8 cellular contexts compared by ENCODE assay signal in the genomic region with DNA sequence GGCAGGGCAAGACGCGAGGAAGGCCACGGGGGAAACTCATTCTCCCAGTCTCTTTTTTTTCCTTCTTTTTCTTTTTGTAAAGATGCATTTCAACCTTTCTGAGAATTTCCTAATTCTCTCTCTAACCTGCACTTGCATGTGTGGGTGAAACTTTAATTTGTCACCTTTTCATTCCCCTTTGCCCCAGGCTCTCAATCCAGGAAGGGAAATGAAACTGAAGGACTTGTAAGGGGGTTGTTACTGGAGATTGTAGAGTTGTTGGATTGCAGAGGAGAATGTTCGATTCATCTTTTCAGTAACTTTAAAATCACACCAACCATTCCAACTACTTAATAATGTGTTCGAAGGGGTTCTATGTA. TPM values are rescaled to one million over a fixed set of nuclear protein-coding genes. Genes with fewer than 3 reads are reported as not detected.
DNase-seq lines count a peak whose midpoint lies in the region; ATAC-seq and TF ChIP-seq lines count a peak whose summit lies in the region.
"Not testable (repeated sequence)": the region's sequence is repeated elsewhere in the genome, so short reads cannot be mapped to it uniquely, and the experiment has no call there.

No MANE protein-coding gene starts in this region.

- not testable (repeated sequence) for H3K36me3 ChIP-seq in HUES6 (ENCODE audit: control insufficient read depth, insufficient read depth, low read length); Panc1 (ENCODE audit: control insufficient read depth, insufficient read depth, low read length); neural progenitor cell; testis (ENCODE audit: low read depth, missing control alignments)

- not testable (repeated sequence) for TF ChIP-seq POLR2A in testis (IDR thresholded peaks at IDR 0.05)

- not testable (repeated sequence) for H3K27me3 ChIP-seq in HUES6 (ENCODE audit: control insufficient read depth, insufficient read depth, low read length); Panc1 (ENCODE audit: control insufficient read depth, insufficient read depth, low read length); neural progenitor cell; testis

- H3K9me3 Mint-ChIP-seq in CD14-positive monocyte; activated T-helper 2 cell treated with anti-CD3 and anti-CD28 coated beads, Interferon-gamma antibody, Interleukin-2, Interleukin-4, amounts not matched to agents 10 μg/mL and 5 μg/mL and 100 μg/mL, durations not matched to agents 14 hours and 24 hours and 36 hours; effector memory CD8-positive, alpha-beta T cell; immature natural killer cell; neural progenitor cell: not testable (repeated sequence)

- H3K9me3 ChIP-seq in HUES6 (ENCODE audit: control insufficient read depth, insufficient read depth, low read depth, low read length); Panc1 (ENCODE audit: control insufficient read depth, insufficient read depth, low read depth, low read length); neural progenitor cell (ENCODE audit: low read depth); testis: not testable (repeated sequence)

- not testable (repeated sequence) for H3K27me3 Mint-ChIP-seq in CD14-positive monocyte (ENCODE audit: low read depth in 3 of 3); activated T-helper 2 cell treated with anti-CD3 and anti-CD28 coated beads, Interferon-gamma antibody, Interleukin-2, Interleukin-4, amounts not matched to agents 10 μg/mL and 5 μg/mL and 100 μg/mL, durations not matched to agents 14 hours and 24 hours and 36 hours (ENCODE audit: low read depth); effector memory CD8-positive, alpha-beta T cell; neural progenitor cell (ENCODE audit: insufficient read depth, low read depth)
- H3K27me3 Mint-ChIP-seq in immature natural killer cell (ENCODE audit: low read depth in 3 of 3): peaks cover 1 to 12% (median 3%) of the 10 kb centered on the region in 3 donors

- H3K27ac ChIP-seq in HUES6 (ENCODE audit: low read depth, low read length) (peak overlapping the region; percentile 72; the same call in 1 of the 2 replicates), Panc1 (ENCODE audit: low read length) (peak overlapping the region; percentile 92), neural progenitor cell (peak overlapping the region; percentile 94), testis (peak overlapping the region; percentile 94 to 98)

- peaks cover 26% of the 10 kb centered on the region for H3K4me1 Mint-ChIP-seq in CD14-positive monocyte
- H3K4me1 Mint-ChIP-seq in activated T-helper 2 cell treated with anti-CD3 and anti-CD28 coated beads, Interferon-gamma antibody, Interleukin-2, Interleukin-4, amounts not matched to agents 10 μg/mL and 5 μg/mL and 100 μg/mL, durations not matched to agents 14 hours and 24 hours and 36 hours (ENCODE audit: low read depth): peaks cover 21% of the 10 kb centered on the region
- H3K4me1 Mint-ChIP-seq in effector memory CD8-positive, alpha-beta T cell (ENCODE audit: low read depth in 2 of 2): peaks cover 19 to 25% of the 10 kb centered on the region in 2 donors
- H3K4me1 Mint-ChIP-seq in immature natural killer cell: peaks cover 32 to 44% of the 10 kb centered on the region in 2 donors
- H3K4me1 Mint-ChIP-seq in neural progenitor cell: peaks cover 20% of the 10 kb centered on the region

- H3K79me2 ChIP-seq in neural progenitor cell (ENCODE audit: low read depth): peaks cover 81% of the 10 kb centered on the region

- H3K36me3 Mint-ChIP-seq in CD14-positive monocyte (peaks cover 19 to 31% of the 10 kb centered on the region in 2 donors), neural progenitor cell (peaks cover 19% of the 10 kb centered on the region)
- H3K36me3 Mint-ChIP-seq in activated T-helper 2 cell treated with anti-CD3 and anti-CD28 coated beads, Interferon-gamma antibody, Interleukin-2, Interleukin-4, amounts not matched to agents 10 μg/mL and 5 μg/mL and 100 μg/mL, durations not matched to agents 14 hours and 24 hours and 36 hours (ENCODE audit: low read depth): peaks cover 38% of the 10 kb centered on the region
- H3K36me3 Mint-ChIP-seq in effector memory CD8-positive, alpha-beta T cell (ENCODE audit: insufficient read depth): peaks cover 51% of the 10 kb centered on the region
- not testable (repeated sequence) for H3K36me3 Mint-ChIP-seq in immature natural killer cell

- H3K9ac ChIP-seq in HUES6 (ENCODE audit: low read length): peak overlapping the region; percentile 78
- peak overlapping the region; percentile 94 for H3K9ac ChIP-seq in neural progenitor cell

- 1% methylated on average over 5 of the region's 5 CpGs for WGBS in testis, 2 donors

- peak overlapping the region; percentile 86 to 95 (median 93) for H3K27ac Mint-ChIP-seq in CD14-positive monocyte
- peak overlapping the region; percentile 89 for H3K27ac Mint-ChIP-seq in activated T-helper 2 cell treated with anti-CD3 and anti-CD28 coated beads, Interferon-gamma antibody, Interleukin-2, Interleukin-4, amounts not matched to agents 10 μg/mL and 5 μg/mL and 100 μg/mL, durations not matched to agents 14 hours and 24 hours and 36 hours
- H3K27ac Mint-ChIP-seq in effector memory CD8-positive, alpha-beta T cell: peak overlapping the region; percentile 90 to 94
- H3K27ac Mint-ChIP-seq in immature natural killer cell: peak overlapping the region; percentile 91 to 96 (median 94)
- H3K27ac Mint-ChIP-seq in neural progenitor cell: peak overlapping the region; percentile 98

- not testable (repeated sequence) for H3K4me1 ChIP-seq in HUES6 (ENCODE audit: control insufficient read depth, insufficient read depth, low read length); Panc1 (ENCODE audit: control insufficient read depth, insufficient read depth, low read length)
- H3K4me1 ChIP-seq in neural progenitor cell (peaks cover 13% of the 10 kb centered on the region), testis (peaks cover 14% of the 10 kb centered on the region)

- H3F3A ChIP-seq in neural progenitor cell (ENCODE audit: low read depth): peaks cover 23% of the 10 kb centered on the region

- TF ChIP-seq CTCF in CD14-positive monocyte (IDR thresholded peaks at IDR 0.05); Panc1 (IDR thresholded peaks at IDR 0.05); neural progenitor cell (IDR thresholded peaks at IDR 0.05); testis (IDR thresholded peaks at IDR 0.05): not testable (repeated sequence)

- not testable (repeated sequence) for BruUV-seq in Panc1 (replicated peaks; lab: Mats Ljungman, UMichigan)

- intact Hi-C loops in CD14-positive monocyte (cut with micrococcal nuclease); Panc1 (cut with micrococcal nuclease; ENCODE audit: unreplicated experiment); testis (cut with DNase I; ENCODE audit: low total_unique reads): not testable (repeated sequence)
- intact Hi-C loops in activated T-helper 2 cell treated with anti-CD3 and anti-CD28 coated beads, Interferon-gamma antibody, Interleukin-2, Interleukin-4, amounts not matched to agents 10 μg/mL and 5 μg/mL and 100 μg/mL, durations not matched to agents 14 hours and 24 hours and 36 hours (cut with micrococcal nuclease): loop anchor here (5.0 kb wide), 1 partner anchor 58 kb away; the partner anchor contains the start of gene METTL2A

- POLR2A ChIA-PET in Panc1 (lab: Charles Lee): not testable (repeated sequence)

- in situ Hi-C loops in Panc1 (cut with HindIII; ENCODE audit: low pct_unique_long_range_greater_than_20kb, low sequenced_read_pairs): not testable (repeated sequence)

- not testable (repeated sequence) for H2AFZ ChIP-seq in neural progenitor cell (replicated peaks)

- peak overlapping the region; percentile 84 for H3K4me2 ChIP-seq in neural progenitor cell

- H3K4me3 ChIP-seq in HUES6 (ENCODE audit: low read depth, low read length) (peak overlapping the region; percentile 65), Panc1 (ENCODE audit: low read depth in 2 of 2, low read length in 2 of 2) (peak overlapping the region; percentile 64 to 65), neural progenitor cell (peak overlapping the region; percentile 90), testis (peak overlapping the region; percentile 84 to 88)

- ATAC-seq in Panc1; effector memory CD8-positive, alpha-beta T cell (replicated peaks): not testable (repeated sequence)

- CTCF ChIA-PET in Panc1 (lab: Charles Lee): not testable (repeated sequence)

- H4K20me1 ChIP-seq in neural progenitor cell (ENCODE audit: low read depth): peaks cover 32% of the 10 kb centered on the region

- H3K4me3 Mint-ChIP-seq in CD14-positive monocyte (peak overlapping the region; percentile 89 to 93), immature natural killer cell (peak overlapping the region; percentile 87 to 95 (median 88)), neural progenitor cell (peak overlapping the region; percentile 98)
- H3K4me3 Mint-ChIP-seq in activated T-helper 2 cell treated with anti-CD3 and anti-CD28 coated beads, Interferon-gamma antibody, Interleukin-2, Interleukin-4, amounts not matched to agents 10 μg/mL and 5 μg/mL and 100 μg/mL, durations not matched to agents 14 hours and 24 hours and 36 hours (ENCODE audit: low read depth): peak overlapping the region; percentile 88
- H3K4me3 Mint-ChIP-seq in effector memory CD8-positive, alpha-beta T cell: peak overlapping the region; percentile 82 to 84

- DNase-seq in CD14-positive monocyte (ENCODE audit: low spot score); Panc1 (ENCODE audit: low read depth, low spot score); activated T-helper 2 cell treated with anti-CD3 and anti-CD28 coated beads, Interferon-gamma antibody, Interleukin-2, Interleukin-4, amounts not matched to agents 10 μg/mL and 5 μg/mL and 100 μg/mL, durations not matched to agents 14 hours and 24 hours and 36 hours (ENCODE audit: low spot score); effector memory CD8-positive, alpha-beta T cell; immature natural killer cell; neural progenitor cell (ENCODE audit: low spot score); testis: not testable (repeated sequence)

RNA-seq across cellular contexts. Expression of gene TLK2, which starts 1.2 kb away (rescaled TPM):
- 1 to 10 TPM; 4.0 to 4.3 TPM for polyA plus RNA-seq in CD14-positive monocyte
- total RNA-seq in Panc1 (2021; ENCODE audit: unreplicated experiment): 54.6 TPM
- polyA plus RNA-seq in Panc1 (2012; ENCODE audit: insufficient read length): 44.0 TPM
- 45.5 and 48.4 TPM in 2 replicates for total RNA-seq in activated T-helper 2 cell treated with anti-CD3 and anti-CD28 coated beads, Interferon-gamma antibody, Interleukin-2, Interleukin-4, amounts not matched to agents 10 μg/mL and 5 μg/mL and 100 μg/mL, durations not matched to agents 14 hours and 24 hours and 36 hours
- polyA plus RNA-seq in immature natural killer cell: 10 to 100 TPM in 1 of 3 donors, 1 to 10 TPM in 2; 6.4 to 19.7 (median 6.6) TPM
- total RNA-seq in neural progenitor cell (ENCODE audit: low replicate concordance): 68.6 and 89.9 TPM in 2 replicates
- total RNA-seq in testis: 100 to 1,000 TPM in 1 of 2 donors, 10 to 100 TPM in 1; 78.2 to 109 TPM
- 64.5 TPM for polyA plus RNA-seq in testis (ENCODE audit: insufficient read depth, low read depth, low replicate concordance)

RNA-seq across cellular contexts. Expression of gene METTL2A, which starts 56.2 kb away (rescaled TPM):
- polyA plus RNA-seq in CD14-positive monocyte: 1 to 10 TPM; 3.9 to 5.6 TPM
- total RNA-seq in Panc1 (2021; ENCODE audit: unreplicated experiment): 34.2 TPM
- 17.3 TPM for polyA plus RNA-seq in Panc1 (2012; ENCODE audit: insufficient read length)
- 31.9 and 32.3 TPM in 2 replicates for total RNA-seq in activated T-helper 2 cell treated with anti-CD3 and anti-CD28 coated beads, Interferon-gamma antibody, Interleukin-2, Interleukin-4, amounts not matched to agents 10 μg/mL and 5 μg/mL and 100 μg/mL, durations not matched to agents 14 hours and 24 hours and 36 hours
- 10 to 100 TPM in 2 of 3 donors, 1 to 10 TPM in 1; 7.5 to 14.8 (median 10.3) TPM for polyA plus RNA-seq in immature natural killer cell
- 35.6 and 35.7 TPM in 2 replicates for total RNA-seq in neural progenitor cell (ENCODE audit: low replicate concordance)
- total RNA-seq in testis: 10 to 100 TPM; 17.2 to 17.8 TPM
- polyA plus RNA-seq in testis (ENCODE audit: insufficient read depth, low read depth, low replicate concordance): 21.0 TPM
